ENCODE assay signal across 18 cellular contexts in genomic region chr3:135014575-135014974, GRCh38.
"Had no signal": no experiment of that assay in that cellular context is flagged by ENCODE, and none has a peak within 500 bp of the region (broad histone marks: within the 10 kb centered on the region; RNA-seq: fewer than 3 reads in every experiment).

No MANE protein-coding gene starts in this region.

- H3K9me3 Mint-ChIP-seq: natural killer cell; stimulated activated naive B cell treated with anti-CD40 and anti-IgM and Interleukin-4, amounts not matched to agents 10 μg/mL and 1 μg/mL and 100 μg/mL, for 72 hours; stimulated activated naive CD8-positive, alpha-beta T cell treated with anti-CD3 and anti-CD28 coated beads, Interleukin-15, Interleukin-2, amounts not matched to agents 100 ng/mL and 50 ng/mL, for 24 hours had no signal

- H3K4me1 Mint-ChIP-seq: natural killer cell; stimulated activated naive B cell treated with anti-CD40 and anti-IgM and Interleukin-4, amounts not matched to agents 10 μg/mL and 1 μg/mL and 100 μg/mL, for 72 hours had no signal

- H3K9me3 ChIP-seq: esophagus squamous epithelium, left lung, pancreas, right lobe of liver, suprapubic skin, transverse colon, vagina had no signal

- H3K27me3 Mint-ChIP-seq: stimulated activated naive CD8-positive, alpha-beta T cell treated with anti-CD3 and anti-CD28 coated beads, Interleukin-15, Interleukin-2, amounts not matched to agents 100 ng/mL and 50 ng/mL, for 24 hours had no signal

- H3K27ac ChIP-seq: coronary artery, esophagus squamous epithelium, left lung, pancreas, right lobe of liver, suprapubic skin, transverse colon, vagina had no signal

- H3K27me3 ChIP-seq: esophagus squamous epithelium, left lung, pancreas, right lobe of liver, suprapubic skin, transverse colon, vagina had no signal

- ATAC-seq: left lung; natural killer cell; pancreas; stimulated activated naive B cell treated with anti-CD40 and anti-IgM and Interleukin-4, amounts not matched to agents 10 μg/mL and 1 μg/mL and 100 μg/mL, for 72 hours had no signal

- H3K36me3 Mint-ChIP-seq: natural killer cell; stimulated activated naive B cell treated with anti-CD40 and anti-IgM and Interleukin-4, amounts not matched to agents 10 μg/mL and 1 μg/mL and 100 μg/mL, for 72 hours had no signal

- H3K4me3 ChIP-seq: coronary artery, esophagus squamous epithelium, left lung, pancreas, right lobe of liver, suprapubic skin, transverse colon, vagina had no signal

- H3K36me3 ChIP-seq: esophagus squamous epithelium, left lung, pancreas, right lobe of liver, suprapubic skin, transverse colon, vagina had no signal

- H3K27ac Mint-ChIP-seq: natural killer cell; stimulated activated naive B cell treated with anti-CD40 and anti-IgM and Interleukin-4, amounts not matched to agents 10 μg/mL and 1 μg/mL and 100 μg/mL, for 72 hours; stimulated activated naive CD8-positive, alpha-beta T cell treated with anti-CD3 and anti-CD28 coated beads, Interleukin-15, Interleukin-2, amounts not matched to agents 100 ng/mL and 50 ng/mL, for 24 hours had no signal

- DNase-seq: dermis blood vessel endothelial cell; effector memory CD4-positive, alpha-beta T cell; esophagus squamous epithelium; left lung; mammary epithelial cell; natural killer cell; occipital lobe; pancreas; right lobe of liver; small intestine; stimulated activated CD4-positive, alpha-beta T cell treated with anti-CD3 and anti-CD28 coated beads, Interleukin-15, amount 100 ng/mL, for 24 hours; stimulated activated CD4-positive, alpha-beta T cell treated with anti-CD3 and anti-CD28 coated beads, Interleukin-2, amount 100 ng/mL, for 48 hours; stimulated activated naive B cell treated with anti-CD40 and anti-IgM and Interleukin-4, amounts not matched to agents 10 μg/mL and 1 μg/mL and 100 μg/mL, for 72 hours; transverse colon had no signal

- H3K4me1 ChIP-seq: esophagus squamous epithelium, left lung, pancreas, right lobe of liver, suprapubic skin, transverse colon, vagina had no signal

- H3K4me3 Mint-ChIP-seq: natural killer cell; stimulated activated naive B cell treated with anti-CD40 and anti-IgM and Interleukin-4, amounts not matched to agents 10 μg/mL and 1 μg/mL and 100 μg/mL, for 72 hours; stimulated activated naive CD8-positive, alpha-beta T cell treated with anti-CD3 and anti-CD28 coated beads, Interleukin-15, Interleukin-2, amounts not matched to agents 100 ng/mL and 50 ng/mL, for 24 hours had no signal
